In genomic region chr1:212781225-212781624, GRCh38 we compare ENCODE assay signal across 22 cellular contexts. TPM values are rescaled to one million over a fixed set of nuclear protein-coding genes. Genes with fewer than 3 reads are reported as not detected.
DNase-seq lines count a peak whose midpoint lies in the region; ATAC-seq, FAIRE-seq and TF ChIP-seq lines count a peak whose summit lies in the region.
"Had no signal": no experiment of that assay in that cellular context is flagged by ENCODE, and none has a peak within 500 bp of the region (broad histone marks: within the 10 kb centered on the region; RNA-seq: fewer than 3 reads in every experiment).

No MANE protein-coding gene starts in this region.

- WGBS in GM12878 (ENCODE audit: insufficient coverage, insufficient replicate concordance, low lambda C conversion rate, missing lambda C conversion rate), result 75% methylated on average over 2 of the region's 2 CpGs

- POLR2A ChIA-PET in activated CD4-positive, alpha-beta memory T cell treated with anti-CD3 and anti-CD28 coated beads for 36 hours (lab: Charles Lee), result interaction anchor here (0.8 kb wide), 1 partner anchor 173 kb away, joined by 3 read pairs; the partner anchor contains the start of gene ATF3
- POLR2A ChIA-PET in activated CD4-positive, alpha-beta memory T cell treated with anti-CD3 and anti-CD28 coated beads, Interleukin-2, amount 10 ng/mL, durations not matched to agents 7 days and 5 days (lab: Charles Lee), result interaction anchor here (1.8 to 2.2 kb wide), 2 partner anchors 11 to 304 kb away, joined by 4 to 14 read pairs; partner anchors contain the start of genes NSL1 and TATDN3
- POLR2A ChIA-PET in GM12878 (lab: Charles Lee), result interaction anchor here (0.5 to 2.5 kb wide), 5 partner anchors 36 to 379 kb away, joined by 3 to 6 read pairs (median 3); no protein-coding TSS in a partner anchor

- in situ Hi-C loops in GM12878 (cut with MboI), result no loop called here

- no peak overlapping the region for H3K27ac ChIP-seq in GM12878 (ENCODE audit: control insufficient read depth, insufficient read depth)
- H3K27ac ChIP-seq: 22Rv1, BLaER1, C4-2B had no signal

- TF ChIP-seq CTCF in GM12878 (IDR thresholded peaks at IDR 0.05 in 2 of 3, conservative IDR thresholded peaks at IDR 0.05 in 1 of 3; ENCODE audit: control insufficient read depth in 2 of 3, extremely low read depth in 1 of 3, insufficient read depth in 1 of 3, low read depth in 3 of 3, low read length in 3 of 3), result no peak

- no peaks in the 10 kb centered on the region for H3K79me2 ChIP-seq in GM12878 (ENCODE audit: control insufficient read depth, insufficient read depth, low read length)

- peaks cover 37% of the 10 kb centered on the region for H3K4me1 Mint-ChIP-seq in activated CD4-positive, alpha-beta memory T cell treated with anti-CD3 and anti-CD28 coated beads for 36 hours (ENCODE audit: low read depth)
- peaks cover 20% of the 10 kb centered on the region for H3K4me1 Mint-ChIP-seq in activated CD4-positive, alpha-beta memory T cell treated with anti-CD3 and anti-CD28 coated beads, Interleukin-2, amount 10 ng/mL, durations not matched to agents 7 days and 5 days
- H3K4me1 Mint-ChIP-seq in stimulated activated memory B cell treated with anti-CD40 and anti-IgM and Interleukin-4, amounts not matched to agents 10 μg/mL and 1 μg/mL and 100 μg/mL, for 72 hours, result peaks cover 16% of the 10 kb centered on the region
- peaks cover 10% of the 10 kb centered on the region for H3K4me1 Mint-ChIP-seq in T-helper 17 cell
- H3K4me1 Mint-ChIP-seq: B cell, GM23338, H9 had no signal

- FAIRE-seq in GM12878 (lab: Jason Lieb, UNC), result no peak
- FAIRE-seq: A204.1, GM12892 had no signal

- no peaks in the 10 kb centered on the region for H3K27me3 ChIP-seq in GM12878 (replicated peaks in 1 of 2; ENCODE audit: control insufficient read depth in 2 of 2, insufficient read depth in 2 of 2, low read length in 1 of 2)
- H3K27me3 ChIP-seq: BLaER1 had no signal

- no peak overlapping the region for H3K4me3 ChIP-seq in GM12878
- H3K4me3 ChIP-seq: BLaER1, GM23338 had no signal

- H3K4me1 ChIP-seq in GM12878 (ENCODE audit: control insufficient read depth, insufficient read depth, low read length), result peaks cover 10% of the 10 kb centered on the region; the same call in 1 of the 2 replicates
- H3K4me1 ChIP-seq: BLaER1, Caco-2 had no signal

- peaks cover 37% of the 10 kb centered on the region for H3K36me3 Mint-ChIP-seq in activated CD4-positive, alpha-beta memory T cell treated with anti-CD3 and anti-CD28 coated beads for 36 hours
- peaks cover 35% of the 10 kb centered on the region for H3K36me3 Mint-ChIP-seq in activated CD4-positive, alpha-beta memory T cell treated with anti-CD3 and anti-CD28 coated beads, Interleukin-2, amount 10 ng/mL, durations not matched to agents 7 days and 5 days (ENCODE audit: low read depth)
- H3K36me3 Mint-ChIP-seq in stimulated activated memory B cell treated with anti-CD40 and anti-IgM and Interleukin-4, amounts not matched to agents 10 μg/mL and 1 μg/mL and 100 μg/mL, for 72 hours, result peaks cover 51% of the 10 kb centered on the region
- H3K36me3 Mint-ChIP-seq in T-helper 17 cell (ENCODE audit: low read depth), result peaks cover 8% of the 10 kb centered on the region

- no peak for TF ChIP-seq POLR2A in GM12878 (IDR thresholded peaks at IDR 0.05; ENCODE audit: low read depth, low read length)

- ATAC-seq in GM12878, result peak; percentile 70
- peak; percentile 56 for ATAC-seq in stimulated activated memory B cell treated with anti-CD40 and anti-IgM and Interleukin-4, amounts not matched to agents 10 μg/mL and 1 μg/mL and 100 μg/mL, for 72 hours
- ATAC-seq in GM18868 (IDR thresholded peaks at IDR 0.05; ENCODE audit: unreplicated experiment), result no peak
- no peak for ATAC-seq in T-helper 17 cell
- ATAC-seq: CD8-positive, alpha-beta T cell; GM23338; HCT116 had no signal

- no peak for TF ChIP-seq RAD21 in GM12878 (IDR thresholded peaks at IDR 0.05; ENCODE audit: insufficient read depth, low read depth, low read length)

- TF ChIP-seq EP300 in GM12878 (IDR thresholded peaks at IDR 0.05; ENCODE audit: borderline replicate concordance in 1 of 2, control insufficient read depth in 1 of 2, low read depth in 2 of 2, low read length in 2 of 2), result no peak

- no peak overlapping the region for H3K4me2 ChIP-seq in GM12878 (ENCODE audit: control insufficient read depth, insufficient read depth)
- H3K4me2 ChIP-seq: BLaER1, GM23338 had no signal

- no peak overlapping the region for H2AFZ ChIP-seq in GM12878 (ENCODE audit: control insufficient read depth, low read depth, low read length)
- H2AFZ ChIP-seq: GM23338 had no signal

- DNase-seq in activated CD4-positive, alpha-beta memory T cell treated with anti-CD3 and anti-CD28 coated beads for 36 hours, result no peak
- no peak for DNase-seq in activated CD4-positive, alpha-beta memory T cell treated with anti-CD3 and anti-CD28 coated beads, Interleukin-2, amount 10 ng/mL, durations not matched to agents 7 days and 5 days
- DNase-seq in GM12878 (ENCODE audit: low read depth, low spot score), result no peak
- no peak for DNase-seq in SK-N-DZ (ENCODE audit: low spot score)
- DNase-seq in T-helper 17 cell, result no peak
- DNase-seq: Caco-2; CD4-positive, CD25-positive, alpha-beta regulatory T cell; CD8-positive, alpha-beta T cell; DMS53; DMS79 treated with DMSO at 0.1 percent for 48 hours; GF-D8; H9 had no signal

- no peak overlapping the region for H3K9ac ChIP-seq in GM12878 (ENCODE audit: control insufficient read depth, insufficient read depth, low read length)
- H3K9ac ChIP-seq: BLaER1 had no signal

- H3K36me3 ChIP-seq in GM12878 (ENCODE audit: control insufficient read depth in 2 of 2, insufficient read depth in 2 of 2, low read length in 1 of 2), result peaks cover 0 to 2% of the 10 kb centered on the region in 2 experiments; a peak in 2 of 4 replicates

- H3K27ac Mint-ChIP-seq in activated CD4-positive, alpha-beta memory T cell treated with anti-CD3 and anti-CD28 coated beads for 36 hours, result peak overlapping the region; percentile 23
- no peak overlapping the region for H3K27ac Mint-ChIP-seq in activated CD4-positive, alpha-beta memory T cell treated with anti-CD3 and anti-CD28 coated beads, Interleukin-2, amount 10 ng/mL, durations not matched to agents 7 days and 5 days
- H3K27ac Mint-ChIP-seq in stimulated activated memory B cell treated with anti-CD40 and anti-IgM and Interleukin-4, amounts not matched to agents 10 μg/mL and 1 μg/mL and 100 μg/mL, for 72 hours, result no peak overlapping the region
- H3K27ac Mint-ChIP-seq in T-helper 17 cell, result no peak overlapping the region
- H3K27ac Mint-ChIP-seq: B cell; CD8-positive, alpha-beta T cell; GM23338; H9 had no signal

- SMC1A ChIA-PET in GM12878 (lab: Charles Lee; ENCODE audit: uncharacterized antibody, unreplicated experiment), result interaction anchor here (0.8 to 6.3 kb wide), 39 partner anchors 9 to 324 kb away, joined by 3 to 80 read pairs (median 4); partner anchors contain the start of genes NSL1 and TATDN3

- intact Hi-C loops in activated CD4-positive, alpha-beta memory T cell treated with anti-CD3 and anti-CD28 coated beads for 36 hours (cut with micrococcal nuclease), result loop anchor here (5.0 kb wide), 2 partner anchors 34 to 214 kb away; no protein-coding TSS in a partner anchor
- intact Hi-C loops in GM12878 (cut with micrococcal nuclease; ENCODE audit: unreplicated experiment), result no loop called here

- RAD21 ChIA-PET in GM12878 (lab: Charles Lee; ENCODE audit: unreplicated experiment), result interaction anchor here (0.7 to 3.9 kb wide), 21 partner anchors 10 to 325 kb away, joined by 3 to 45 read pairs (median 6); partner anchors contain the start of gene BATF3

- no peaks in the 10 kb centered on the region for H3K9me3 ChIP-seq in GM12878 (replicated peaks; ENCODE audit: control insufficient read depth, insufficient read depth, low read length)
- no peaks in the 10 kb centered on the region for H3K9me3 ChIP-seq in T-helper 17 cell (ENCODE audit: control insufficient read depth, low read length, poor library complexity, severe bottlenecking)
- H3K9me3 ChIP-seq: BLaER1, Caco-2 had no signal

- no peaks in the 10 kb centered on the region for H3K27me3 Mint-ChIP-seq in activated CD4-positive, alpha-beta memory T cell treated with anti-CD3 and anti-CD28 coated beads for 36 hours
- no peaks in the 10 kb centered on the region for H3K27me3 Mint-ChIP-seq in activated CD4-positive, alpha-beta memory T cell treated with anti-CD3 and anti-CD28 coated beads, Interleukin-2, amount 10 ng/mL, durations not matched to agents 7 days and 5 days
- H3K27me3 Mint-ChIP-seq in stimulated activated memory B cell treated with anti-CD40 and anti-IgM and Interleukin-4, amounts not matched to agents 10 μg/mL and 1 μg/mL and 100 μg/mL, for 72 hours, result no peaks in the 10 kb centered on the region
- no peaks in the 10 kb centered on the region for H3K27me3 Mint-ChIP-seq in T-helper 17 cell
- H3K27me3 Mint-ChIP-seq: B cell; CD4-positive, CD25-positive, alpha-beta regulatory T cell had no signal

- H3K9me3 Mint-ChIP-seq in activated CD4-positive, alpha-beta memory T cell treated with anti-CD3 and anti-CD28 coated beads for 36 hours, result no peaks in the 10 kb centered on the region
- H3K9me3 Mint-ChIP-seq in activated CD4-positive, alpha-beta memory T cell treated with anti-CD3 and anti-CD28 coated beads, Interleukin-2, amount 10 ng/mL, durations not matched to agents 7 days and 5 days, result no peaks in the 10 kb centered on the region
- H3K9me3 Mint-ChIP-seq in stimulated activated memory B cell treated with anti-CD40 and anti-IgM and Interleukin-4, amounts not matched to agents 10 μg/mL and 1 μg/mL and 100 μg/mL, for 72 hours, result no peaks in the 10 kb centered on the region
- H3K9me3 Mint-ChIP-seq: CD4-positive, CD25-positive, alpha-beta regulatory T cell; CD8-positive, alpha-beta T cell had no signal

- no peak overlapping the region for H3K4me3 Mint-ChIP-seq in activated CD4-positive, alpha-beta memory T cell treated with anti-CD3 and anti-CD28 coated beads for 36 hours
- H3K4me3 Mint-ChIP-seq in activated CD4-positive, alpha-beta memory T cell treated with anti-CD3 and anti-CD28 coated beads, Interleukin-2, amount 10 ng/mL, durations not matched to agents 7 days and 5 days, result no peak overlapping the region
- H3K4me3 Mint-ChIP-seq in stimulated activated memory B cell treated with anti-CD40 and anti-IgM and Interleukin-4, amounts not matched to agents 10 μg/mL and 1 μg/mL and 100 μg/mL, for 72 hours, result no peak overlapping the region
- no peak overlapping the region for H3K4me3 Mint-ChIP-seq in T-helper 17 cell
- H3K4me3 Mint-ChIP-seq: B cell; CD4-positive, CD25-positive, alpha-beta regulatory T cell; CD8-positive, alpha-beta T cell; GM23338; H9 had no signal

- BruUV-seq in GM12878 (replicated peaks; lab: Mats Ljungman, UMichigan), result no TSS peak

- CTCF ChIA-PET in activated CD4-positive, alpha-beta memory T cell treated with anti-CD3 and anti-CD28 coated beads for 36 hours (lab: Charles Lee), result interaction anchor here (0.7 to 7.8 kb wide), 22 partner anchors 8 to 324 kb away, joined by 3 to 156 read pairs (median 6); partner anchors contain the start of genes BATF3, NSL1 and TATDN3
- CTCF ChIA-PET in activated CD4-positive, alpha-beta memory T cell treated with anti-CD3 and anti-CD28 coated beads, Interleukin-2, amount 10 ng/mL, durations not matched to agents 7 days and 5 days (lab: Charles Lee), result interaction anchor here (0.6 to 7.4 kb wide), 22 partner anchors 8 to 325 kb away, joined by 3 to 90 read pairs (median 5); partner anchors contain the start of genes BATF3, NSL1, TATDN3 and VASH2
- CTCF ChIA-PET in GM12878 (lab: Yijun Ruan, JAX), result interaction anchor here (0.6 to 7.4 kb wide), 32 partner anchors 9 to 325 kb away, joined by 3 to 103 read pairs (median 5); partner anchors contain the start of genes ATF3, NSL1 and TATDN3

- no peaks in the 10 kb centered on the region for H4K20me1 ChIP-seq in GM12878 (ENCODE audit: control insufficient read depth, insufficient read depth)

RNA-seq across cellular contexts. Expression of gene NSL1, which starts 10.4 kb away (rescaled TPM):
- 10 to 100 TPM; 39.8 to 41.8 TPM for total RNA-seq in activated CD4-positive, alpha-beta memory T cell treated with anti-CD3 and anti-CD28 coated beads for 36 hours
- 10 to 100 TPM; 36.4 to 38.1 TPM for total RNA-seq in activated CD4-positive, alpha-beta memory T cell treated with anti-CD3 and anti-CD28 coated beads, Interleukin-2, amount 10 ng/mL, durations not matched to agents 7 days and 5 days
- total RNA-seq in GM12878 (2013; cell fraction: nucleolus; rRNA removed), result 97.5 and 114 TPM in 2 replicates
- total RNA-seq in GM12878 (2014; rRNA removed), result 41.9 and 46.9 TPM in 2 replicates
- total RNA-seq in GM12878 (2014; rRNA removed; fragmentation: Illumina TruSeq; extraction: Trizol), result 37.5 and 40.2 TPM in 2 replicates
- 38.3 and 41.6 TPM in 2 replicates for total RNA-seq in GM12878 (2021)
- 11.3 TPM for polyA plus RNA-seq in GM12878 (2011; ENCODE audit: low read depth)
- polyA plus RNA-seq in GM12878 (2011; rRNA removed), result 46.4 and 68.5 TPM in 2 replicates
- 35.9 and 46.6 TPM in 2 replicates for polyA plus RNA-seq in GM12878 (2011; cell fraction: cytosol; rRNA removed)
- 25.8 and 25.9 TPM in 2 replicates for polyA plus RNA-seq in GM12878 (2011; cell fraction: nucleus; rRNA removed)
- polyA plus RNA-seq in GM12878 (2012), result 15.8 and 17.9 TPM in 2 replicates
- polyA plus RNA-seq in GM12878 (2014; fragmentation: Illumina TruSeq; extraction: Trizol), result 36.7 TPM in 2 replicates
- 10 to 100 TPM; 46.5 to 67.2 TPM for polyA plus RNA-seq in GM12878 (2014; fragmentation: Nextera tagmentation; extraction: Ambion mirVana)
- polyA plus RNA-seq in GM12878 (2014; rRNA removed), result 34.5 and 43.6 TPM in 2 replicates
- polyA plus RNA-seq in GM12878 (2016; fragmentation: Nextera tagmentation; extraction: Ambion mirVana), result 10 to 100 TPM; 72.3 to 74.2 TPM
- polyA minus RNA-seq in GM12878 (2011; rRNA and poly(A)+ RNA removed), result 20.3 and 27.5 TPM in 2 replicates
- polyA minus RNA-seq in GM12878 (2011; cell fraction: cytosol; rRNA and poly(A)+ RNA removed), result 5.1 and 13.8 TPM in 2 replicates
- polyA minus RNA-seq in GM12878 (2011; cell fraction: nucleus; rRNA and poly(A)+ RNA removed), result 27.0 and 42.8 TPM in 2 replicates
- polyA plus RNA-seq in SK-N-DZ (2014; cell fraction: cytosol; rRNA removed), result 76.5 and 86.2 TPM in 2 replicates
- 44.6 and 87.6 TPM in 2 replicates for polyA plus RNA-seq in SK-N-DZ (2014; cell fraction: nucleus; rRNA removed)
- 10 to 100 TPM; 18.6 to 20.3 TPM for total RNA-seq in T-helper 17 cell

RNA-seq across cellular contexts. Expression of gene TATDN3, which starts 10.5 kb away (rescaled TPM):
- total RNA-seq in activated CD4-positive, alpha-beta memory T cell treated with anti-CD3 and anti-CD28 coated beads for 36 hours, result 10 to 100 TPM; 19.2 to 20.7 TPM
- total RNA-seq in activated CD4-positive, alpha-beta memory T cell treated with anti-CD3 and anti-CD28 coated beads, Interleukin-2, amount 10 ng/mL, durations not matched to agents 7 days and 5 days, result 10 to 100 TPM; 18.6 to 20.2 TPM
- total RNA-seq in GM12878 (2013; cell fraction: nucleolus; rRNA removed), result 38.0 and 48.8 TPM in 2 replicates
- total RNA-seq in GM12878 (2014; rRNA removed) (15.5 and 21.7 TPM in 2 replicates), GM12878 (2014; rRNA removed; fragmentation: Illumina TruSeq; extraction: Trizol) (20.7 and 21.0 TPM in 2 replicates), GM12878 (2021) (17.1 and 18.2 TPM in 2 replicates), T-helper 17 cell (10 to 100 TPM; 16.1 to 16.2 TPM)
- 11.4 TPM for polyA plus RNA-seq in GM12878 (2011; ENCODE audit: low read depth)
- polyA plus RNA-seq in GM12878 (2011; rRNA removed) (24.5 and 40.9 TPM in 2 replicates), GM12878 (2014; fragmentation: Illumina TruSeq; extraction: Trizol) (17.8 and 20.2 TPM in 2 replicates), GM12878 (2014; fragmentation: Nextera tagmentation; extraction: Ambion mirVana) (10 to 100 TPM; 34.0 to 40.0 TPM), GM12878 (2014; rRNA removed) (14.8 and 15.9 TPM in 2 replicates), GM12878 (2016; fragmentation: Nextera tagmentation; extraction: Ambion mirVana) (10 to 100 TPM; 28.0 to 32.7 TPM)
- polyA plus RNA-seq in GM12878 (2011; cell fraction: cytosol; rRNA removed), result 10.7 and 12.3 TPM in 2 replicates
- polyA plus RNA-seq in GM12878 (2011; cell fraction: nucleus; rRNA removed), result 8.2 and 9.9 TPM in 2 replicates
- 10.6 and 12.7 TPM in 2 replicates for polyA plus RNA-seq in GM12878 (2012)
- 16.9 and 22.8 TPM in 2 replicates for polyA minus RNA-seq in GM12878 (2011; rRNA and poly(A)+ RNA removed)
- 5.9 TPM in 2 replicates for polyA minus RNA-seq in GM12878 (2011; cell fraction: cytosol; rRNA and poly(A)+ RNA removed)
- polyA minus RNA-seq in GM12878 (2011; cell fraction: nucleus; rRNA and poly(A)+ RNA removed), result 7.5 and 9.2 TPM in 2 replicates
- polyA plus RNA-seq in SK-N-DZ (2014; cell fraction: cytosol; rRNA removed), result 24.8 and 28.7 TPM in 2 replicates
- 22.0 and 29.3 TPM in 2 replicates for polyA plus RNA-seq in SK-N-DZ (2014; cell fraction: nucleus; rRNA removed)

Comparison
In these comparisons a context has a peak if more than half of its experiments do, and no peak if none do; other contexts are left out.
1. ATAC-seq: peak in GM12878 (single experiment) and stimulated activated memory B cell treated with anti-CD40 and anti-IgM and Interleukin-4, amounts not matched to agents 10 μg/mL and 1 μg/mL and 100 μg/mL, for 72 hours (single experiment); none in GM18868 (single experiment) and T-helper 17 cell (single experiment).